In genomic region chr11:86799680-86800075, GRCh38 we compare ENCODE assay signal across 8 cellular contexts. TPM values are rescaled to one million over a fixed set of nuclear protein-coding genes. Genes with fewer than 3 reads are reported as not detected.
DNase-seq lines count a peak whose midpoint lies in the region; ATAC-seq and TF ChIP-seq lines count a peak whose summit lies in the region.

No MANE protein-coding gene starts in this region.

- H3K4me1 ChIP-seq in liver (ENCODE audit: control insufficient read depth in 4 of 4, insufficient read depth in 4 of 4, low read length in 3 of 4) (peaks cover 6 to 13% (median 11%) of the 10 kb centered on the region in 4 donors), transverse colon (peaks cover 4 to 39% (median 7%) of the 10 kb centered on the region in 4 donors)

- CTCF ChIA-PET in activated CD4-positive, alpha-beta T cell treated with anti-CD3 and anti-CD28 coated beads, Interleukin-2, amount 10 ng/mL, durations not matched to agents 7 days and 5 days (lab: Charles Lee), result interaction anchor here (0.7 to 1.8 kb wide), 4 partner anchors 20 to 342 kb away, joined by 3 to 4 read pairs (median 3); no protein-coding TSS in a partner anchor

- H3K9me3 ChIP-seq in liver (ENCODE audit: control insufficient read depth in 4 of 4, low read length in 3 of 4) (no peaks in the 10 kb centered on the region), transverse colon (no peaks in the 10 kb centered on the region)

- TF ChIP-seq RAD21 in liver (IDR thresholded peaks at IDR 0.05), result no peak

- no peaks in the 10 kb centered on the region for H3K9me3 Mint-ChIP-seq in activated CD4-positive, alpha-beta T cell treated with anti-CD3 and anti-CD28 coated beads, Interleukin-2, amount 10 ng/mL, durations not matched to agents 7 days and 5 days
- no peaks in the 10 kb centered on the region for H3K9me3 Mint-ChIP-seq in central memory CD8-positive, alpha-beta T cell

- H3K36me3 Mint-ChIP-seq in activated CD4-positive, alpha-beta T cell treated with anti-CD3 and anti-CD28 coated beads, Interleukin-2, amount 10 ng/mL, durations not matched to agents 7 days and 5 days (ENCODE audit: low read depth), result no peaks in the 10 kb centered on the region
- peaks cover 2% of the 10 kb centered on the region for H3K36me3 Mint-ChIP-seq in central memory CD8-positive, alpha-beta T cell (ENCODE audit: insufficient read depth)

- H3K27ac ChIP-seq in liver (ENCODE audit: low read depth in 1 of 2, low read length in 2 of 2) (no peak overlapping the region), transverse colon (peak overlapping the region; percentile 79 to 90 (median 86))

- TF ChIP-seq EP300 in transverse colon (IDR thresholded peaks at IDR 0.05; ENCODE audit: low read depth), result no peak

- no peak overlapping the region for H3K27ac Mint-ChIP-seq in activated CD4-positive, alpha-beta T cell treated with anti-CD3 and anti-CD28 coated beads, Interleukin-2, amount 10 ng/mL, durations not matched to agents 7 days and 5 days
- H3K27ac Mint-ChIP-seq in central memory CD8-positive, alpha-beta T cell (ENCODE audit: low read depth), result peak overlapping the region; percentile 51

- H3K4me3 Mint-ChIP-seq in activated CD4-positive, alpha-beta T cell treated with anti-CD3 and anti-CD28 coated beads, Interleukin-2, amount 10 ng/mL, durations not matched to agents 7 days and 5 days, result peak overlapping the region; percentile 41
- H3K4me3 Mint-ChIP-seq in central memory CD8-positive, alpha-beta T cell, result peak overlapping the region; percentile 84

- POLR2A ChIA-PET in activated CD4-positive, alpha-beta T cell treated with anti-CD3 and anti-CD28 coated beads, Interleukin-2, amount 10 ng/mL, durations not matched to agents 7 days and 5 days (lab: Charles Lee), result no interaction called here

- H3K27me3 ChIP-seq in liver (ENCODE audit: control insufficient read depth in 4 of 4, insufficient read depth in 4 of 4, low read length in 3 of 4) (peaks cover 0 to 3% (median 0%) of the 10 kb centered on the region in 4 donors), transverse colon (no peaks in the 10 kb centered on the region)

- no peak for DNase-seq in activated CD4-positive, alpha-beta T cell treated with anti-CD3 and anti-CD28 coated beads, Interleukin-2, amount 10 ng/mL, durations not matched to agents 7 days and 5 days
- DNase-seq in activated CD4-positive, alpha-beta T cell treated with anti-CD3 and anti-CD28 coated beads, Interleukin-2, amount 50 U/mL, for 48 hours, result no peak
- DNase-seq in central memory CD8-positive, alpha-beta T cell (ENCODE audit: low spot score in 2 of 2), result no peak
- DNase-seq in transverse colon, result no peak
- no peak for DNase-seq in GM20000 (ENCODE audit: low spot score)
- no peak for DNase-seq in T-helper 9 cell

- intact Hi-C loops in transverse colon (cut with DNase I; ENCODE audit: low total_unique reads), result loop anchor here (5.0 to 10.0 kb wide), 3 partner anchors 55 to 175 kb away; no protein-coding TSS in a partner anchor

- ATAC-seq in central memory CD8-positive, alpha-beta T cell (replicated peaks; ENCODE audit: extremely low read depth, poor library complexity, severe bottlenecking), result no peak
- ATAC-seq in HG02571 (IDR thresholded peaks at IDR 0.05; ENCODE audit: unreplicated experiment), result no peak

- in situ Hi-C loops in transverse colon (cut with MboI; ENCODE audit: low pct_ligation_motif_present in 1 of 4, low pct_unique_long_range_greater_than_20kb in 1 of 4, low sequenced_read_pairs in 3 of 4), result loop anchor here in 1 of 4 donors (25.0 kb wide), 1 partner anchor 187 kb away; no protein-coding TSS in a partner anchor

- no peaks in the 10 kb centered on the region for H3K36me3 ChIP-seq in liver (ENCODE audit: control insufficient read depth in 4 of 4, insufficient read depth in 3 of 4, low read depth in 1 of 4, low read length in 3 of 4)
- H3K36me3 ChIP-seq in transverse colon, result no peaks in the 10 kb centered on the region

- peaks cover 22% of the 10 kb centered on the region for H3K4me1 Mint-ChIP-seq in activated CD4-positive, alpha-beta T cell treated with anti-CD3 and anti-CD28 coated beads, Interleukin-2, amount 10 ng/mL, durations not matched to agents 7 days and 5 days
- H3K4me1 Mint-ChIP-seq in central memory CD8-positive, alpha-beta T cell, result peaks cover 30% of the 10 kb centered on the region

- 51% methylated on average over 13 of the region's 13 CpGs for WGBS in liver
- 47% methylated on average over 13 of the region's 13 CpGs; no CpG with 5 or more reads in 1 of the 2 donors for WGBS in transverse colon (ENCODE audit: low coverage in 1 of 2), 2 donors

- H3K4me3 ChIP-seq in liver (ENCODE audit: low read depth in 1 of 3, low read length in 3 of 3) (peak overlapping the region in 2 of 3 donors; percentile 51 to 84), transverse colon (peak overlapping the region; percentile 54 to 79 (median 70))

- H3K9ac ChIP-seq in liver (ENCODE audit: low read depth in 1 of 2, low read length in 2 of 2), result no peak overlapping the region

- TF ChIP-seq CTCF in liver (IDR thresholded peaks at IDR 0.05; ENCODE audit: low read depth, low read length, missing input control) (no peak), transverse colon (IDR thresholded peaks at IDR 0.05) (no peak), GM20000 (IDR thresholded peaks at IDR 0.05; ENCODE audit: extremely low read depth, missing control alignments) (no peak)

- TF ChIP-seq POLR2A in transverse colon (IDR thresholded peaks at IDR 0.05), result no peak

- peaks cover 65% of the 10 kb centered on the region for H3K27me3 Mint-ChIP-seq in activated CD4-positive, alpha-beta T cell treated with anti-CD3 and anti-CD28 coated beads, Interleukin-2, amount 10 ng/mL, durations not matched to agents 7 days and 5 days
- peaks cover 13% of the 10 kb centered on the region for H3K27me3 Mint-ChIP-seq in central memory CD8-positive, alpha-beta T cell

TF ChIP-seq in liver, 16 proteins besides CTCF, POLR2A, EP300 and RAD21:
- TF ChIP-seq HNF4G (IDR thresholded peaks at IDR 0.05) (no peak), EGR1 (IDR thresholded peaks at IDR 0.05; ENCODE audit: low read depth in 2 of 2) (no peak), JUND (IDR thresholded peaks at IDR 0.05) (no peak), ZBTB33 (IDR thresholded peaks at IDR 0.05) (no peak)
- TF ChIP-seq, protein P1, sequence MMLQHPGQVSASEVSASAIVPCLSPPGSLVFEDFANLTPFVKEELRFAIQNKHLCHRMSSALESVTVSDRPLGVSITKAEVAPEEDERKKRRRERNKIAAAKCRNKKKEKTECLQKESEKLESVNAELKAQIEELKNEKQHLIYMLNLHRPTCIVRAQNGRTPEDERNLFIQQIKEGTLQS (IDR thresholded peaks at IDR 0.05), result no peak

RNA-seq across cellular contexts. Expression of gene PRSS23, which starts 0.7 kb away (rescaled TPM):
- total RNA-seq in activated CD4-positive, alpha-beta T cell treated with anti-CD3 and anti-CD28 coated beads, Interleukin-2, amount 10 ng/mL, durations not matched to agents 7 days and 5 days, result under 1 TPM; 0.35 to 0.40 TPM
- total RNA-seq in liver (10 to 100 TPM in 1 of 2 donors, 1 to 10 TPM in 1; 2.3 to 11.0 TPM), transverse colon (100 to 1,000 TPM in 1 of 4 donors, 10 to 100 TPM in 3; 48.8 to 220 (median 49.7) TPM)
- 1 to 10 TPM; 5.7 to 9.9 TPM for polyA plus RNA-seq in liver

Comparison
In these comparisons a context has a peak if more than half of its experiments do, and no peak if none do; other contexts are left out.
1. H3K27ac ChIP-seq: peak in transverse colon (4 of 4); none in liver (0 of 2).
2. RNA of gene PRSS23, which starts 0.7 kb away (total RNA-seq): 48.8 to 220 TPM in transverse colon; 2.3 to 11.0 TPM in liver and 0.35 to 0.40 TPM in activated CD4-positive, alpha-beta T cell treated with anti-CD3 and anti-CD28 coated beads, Interleukin-2, amount 10 ng/mL, durations not matched to agents 7 days and 5 days; every median in the first group is over 4 times any median in the second.